ENCODE assay signal across 13 cellular contexts in genomic region chr5:59133801-59134261, GRCh38.
DNase-seq lines count a peak whose midpoint lies in the region; ATAC-seq, FAIRE-seq and TF ChIP-seq lines count a peak whose summit lies in the region.
"Had no signal": no experiment of that assay in that cellular context is flagged by ENCODE, and none has a peak within 500 bp of the region (broad histone marks: within the 10 kb centered on the region; RNA-seq: fewer than 3 reads in every experiment).

No MANE protein-coding gene starts in this region.

- TF ChIP-seq POLR2A in breast epithelium (IDR thresholded peaks at IDR 0.05) (no peak), GM12892 (IDR thresholded peaks at IDR 0.05; ENCODE audit: low read depth, low read length) (no peak)

- CTCF ChIA-PET in MCF 10A (lab: Yijun Ruan, JAX) = interaction anchor here (0.7 to 2.2 kb wide), 5 partner anchors 10 to 99 kb away, joined by 3 to 8 read pairs (median 5); no protein-coding TSS in a partner anchor

- no peak overlapping the region for H3K27ac ChIP-seq in breast epithelium
- no peak overlapping the region for H3K27ac ChIP-seq in kidney (ENCODE audit: low read depth in 2 of 2, low read length in 2 of 2)
- H3K27ac ChIP-seq: WERI-Rb-1 had no signal

- H3K4me1 ChIP-seq in breast epithelium = no peaks in the 10 kb centered on the region
- no peaks in the 10 kb centered on the region for H3K4me1 ChIP-seq in kidney (ENCODE audit: control insufficient read depth in 1 of 2, insufficient read depth in 1 of 2, low read depth in 1 of 2, low read length in 2 of 2)

- no peaks in the 10 kb centered on the region for H3K9me3 Mint-ChIP-seq in MCF 10A (ENCODE audit: unreplicated experiment)

- H3K36me3 ChIP-seq in breast epithelium (no peaks in the 10 kb centered on the region), kidney (ENCODE audit: control insufficient read depth in 1 of 2, insufficient read depth in 2 of 2, low read length in 2 of 2) (no peaks in the 10 kb centered on the region)
- H3K36me3 ChIP-seq: WERI-Rb-1 had no signal

- in situ Hi-C loops in SK-MEL-5 (cut with HindIII; ENCODE audit: low pct_unique_long_range_greater_than_20kb, low sequenced_read_pairs) = no loop called here

- H3K9me3 ChIP-seq in breast epithelium (no peaks in the 10 kb centered on the region), kidney (ENCODE audit: control insufficient read depth in 1 of 2, low read length in 2 of 2) (no peaks in the 10 kb centered on the region)

- H3K27ac Mint-ChIP-seq in MCF 10A (ENCODE audit: low read depth, unreplicated experiment) = peak overlapping the region; percentile 54

- POLR2A ChIA-PET in MCF 10A (lab: Yijun Ruan, JAX) = interaction anchor here (0.6 kb wide), 1 partner anchor 106 kb away, joined by 3 read pairs; no protein-coding TSS in a partner anchor

- DNase-seq in MCF 10A (ENCODE audit: unreplicated experiment) = peak; percentile 76
- DNase-seq in breast epithelium (ENCODE audit: low spot score in 2 of 2) = no peak
- DNase-seq in SK-MEL-5 (ENCODE audit: low read depth, low spot score) = peak; percentile 84
- peak; percentile 82 to 91 for DNase-seq in foreskin fibroblast
- DNase-seq in GM12892 (ENCODE audit: insufficient read length) = no peak
- no peak for DNase-seq in kidney
- DNase-seq in stimulated activated CD4-positive, alpha-beta T cell treated with anti-CD3 and anti-CD28 coated beads, Interleukin-2, amount 100 ng/mL, for 24 hours = no peak
- DNase-seq: activated effector memory CD4-positive, alpha-beta T cell treated with Interleukin-2 at 50 U/mL for 16 hours; NCI-H1048; occipital lobe; WERI-Rb-1 had no signal

- H3K36me3 Mint-ChIP-seq in MCF 10A (ENCODE audit: insufficient read depth, unreplicated experiment) = peaks cover 6% of the 10 kb centered on the region

- no peak for FAIRE-seq in GM12892 (lab: Jason Lieb, UNC)
- no peak for FAIRE-seq in kidney (lab: Jason Lieb, UNC)
- FAIRE-seq: endometrium had no signal

- no TSS peak for BruUV-seq in MCF 10A (replicated peaks; lab: Mats Ljungman, UMichigan)

- H3K4me3 Mint-ChIP-seq in MCF 10A (ENCODE audit: unreplicated experiment) = no peak overlapping the region

- intact Hi-C loops in MCF 10A (cut with micrococcal nuclease) (no loop called here), breast epithelium (cut with DNase I; ENCODE audit: low total_unique reads) (no loop called here), kidney (cut with DNase I) (no loop called here)

- H3K4me3 ChIP-seq in breast epithelium = no peak overlapping the region
- no peak overlapping the region for H3K4me3 ChIP-seq in foreskin fibroblast (ENCODE audit: low read depth in 1 of 2, low read length in 2 of 2)
- no peak overlapping the region for H3K4me3 ChIP-seq in kidney (ENCODE audit: low read length in 2 of 2)

- H3K4me1 Mint-ChIP-seq in MCF 10A (ENCODE audit: insufficient read depth, unreplicated experiment) = peaks cover 8% of the 10 kb centered on the region

- no peak overlapping the region for H3K9ac ChIP-seq in kidney (ENCODE audit: low read length in 2 of 2)

- ATAC-seq in GM19035 (IDR thresholded peaks at IDR 0.05; ENCODE audit: unreplicated experiment) = no peak

- no peaks in the 10 kb centered on the region for H3K27me3 ChIP-seq in breast epithelium

- TF ChIP-seq CTCF in MCF 10A (IDR thresholded peaks at IDR 0.05; ENCODE audit: unreplicated experiment) = no peak
- no peak for TF ChIP-seq CTCF in breast epithelium (IDR thresholded peaks at IDR 0.05)
- no peak for TF ChIP-seq CTCF in foreskin fibroblast (IDR thresholded peaks at IDR 0.05; ENCODE audit: low read depth, low read length)
- TF ChIP-seq CTCF in kidney (IDR thresholded peaks at IDR 0.05; ENCODE audit: borderline replicate concordance, extremely low read depth, insufficient read depth) = no peak

- no peaks in the 10 kb centered on the region for H3K27me3 Mint-ChIP-seq in MCF 10A (ENCODE audit: insufficient read depth, unreplicated experiment)

Comparison
In these comparisons a context has a peak if more than half of its experiments do, and no peak if none do; other contexts are left out.
1. DNase-seq: peak in MCF 10A (single experiment), SK-MEL-5 (single experiment) and foreskin fibroblast (2 of 2); none in breast epithelium (0 of 2), GM12892 (single experiment), kidney (single experiment) and stimulated activated CD4-positive, alpha-beta T cell treated with anti-CD3 and anti-CD28 coated beads, Interleukin-2, amount 100 ng/mL, for 24 hours (0 of 2).